1 cellular context compared by ENCODE assay signal in genomic region chr18:26656944-26657536, GRCh38.
TF ChIP-seq lines count a peak whose summit lies in the region.

No MANE protein-coding gene starts in this region.

TF ChIP-seq in HCT116, 20 proteins besides CTCF, POLR2A, EP300 and RAD21 (continued from another document):
- no peak for TF ChIP-seq TCF7L2 (IDR thresholded peaks at IDR 0.05; ENCODE audit: borderline replicate concordance, extremely low read depth, insufficient read depth, insufficient read length)
